ENCODE assay signal across 19 cellular contexts in the genomic region with DNA sequence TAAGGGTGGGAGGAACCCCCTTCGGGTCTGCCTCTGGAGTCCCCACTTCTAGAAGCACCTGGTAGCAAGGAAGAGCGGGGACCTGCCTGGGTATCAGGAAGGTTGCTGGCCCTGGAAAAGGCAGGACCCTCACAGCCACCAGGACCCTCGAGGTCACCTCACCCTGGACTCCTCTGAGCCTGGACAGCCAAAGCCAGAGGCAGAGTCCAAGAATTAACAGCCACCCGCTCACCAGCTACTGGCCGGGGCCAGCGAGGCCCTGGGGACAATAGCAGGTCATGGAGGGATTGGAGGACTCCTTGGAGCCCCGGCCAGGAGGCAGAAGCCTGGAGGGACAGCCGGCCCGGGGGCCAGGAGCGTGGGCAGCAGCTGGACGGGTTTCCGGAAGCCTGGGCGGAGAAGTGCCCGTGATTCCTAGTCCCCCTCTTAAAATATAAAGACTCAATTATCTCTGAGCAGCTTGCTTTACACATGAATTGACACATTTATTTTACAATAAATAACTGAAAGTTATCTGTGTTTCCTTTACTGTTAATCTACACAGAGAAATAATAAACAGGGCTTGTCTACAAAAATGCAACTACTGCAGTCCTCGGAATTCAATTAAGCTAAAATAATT. TPM values are rescaled to one million over a fixed set of nuclear protein-coding genes. Genes with fewer than 3 reads are reported as not detected.
DNase-seq lines count a peak whose midpoint lies in the region; ATAC-seq, FAIRE-seq and TF ChIP-seq lines count a peak whose summit lies in the region.
"Had no signal": no experiment of that assay in that cellular context is flagged by ENCODE, and none has a peak within 500 bp of the region (broad histone marks: within the 10 kb centered on the region; RNA-seq: fewer than 3 reads in every experiment).

No MANE protein-coding gene starts in this region.

- peaks cover 0 to 54% of the 10 kb centered on the region in 2 experiments; a peak in 2 of 4 replicates for H3K79me2 ChIP-seq in H1 (ENCODE audit: control insufficient read depth in 1 of 2, insufficient read depth in 2 of 2, low read length in 2 of 2)

- DNase-seq in activated naive CD4-positive, alpha-beta T cell treated with anti-CD3 and anti-CD28 coated beads for 36 hours: peak; percentile 11
- DNase-seq in activated naive CD4-positive, alpha-beta T cell treated with anti-CD3 and anti-CD28 coated beads, Interleukin-2, amount 50 U/mL, for 16 hours: no peak
- DNase-seq in activated T-cell treated with anti-CD3 and anti-CD28 coated beads, Interleukin-2, amount 50 U/mL, for 48 hours: peak; percentile 19 to 28
- DNase-seq in H1 (ENCODE audit: low read depth in 1 of 2, low spot score in 2 of 2) (no peak), type B pancreatic cell (ENCODE audit: extremely low spot score, unreplicated experiment) (no peak), DMS153 (lab: John Stamatoyannopoulos, UW) (no peak), RPMI8226 (no peak)
- DNase-seq: Caco-2; NCI-H2081; NCI-H510A treated with DMSO at 0.1 percent for 48 hours; pancreas; SHP77; stimulated activated CD4-positive, alpha-beta T cell treated with anti-CD3 and anti-CD28 coated beads, Interleukin-2, amount 100 ng/mL, for 24 hours had no signal

- no peaks in the 10 kb centered on the region for H3K23me2 ChIP-seq in H1 (ENCODE audit: low read depth, low read length)

- intact Hi-C loops in activated naive CD4-positive, alpha-beta T cell treated with anti-CD3 and anti-CD28 coated beads for 36 hours (cut with micrococcal nuclease): no loop called here

- TF ChIP-seq POLR2A in H1 (IDR thresholded peaks at IDR 0.05; ENCODE audit: control extremely low read depth in 1 of 2, low read depth in 2 of 2, low read length in 2 of 2): no peak

- peaks cover 94% of the 10 kb centered on the region for H3K4me1 Mint-ChIP-seq in activated naive CD4-positive, alpha-beta T cell treated with anti-CD3 and anti-CD28 coated beads for 36 hours (ENCODE audit: low read depth)
- H3K4me1 Mint-ChIP-seq in type B pancreatic cell (ENCODE audit: unreplicated experiment): peaks cover 36% of the 10 kb centered on the region

- no peak for FAIRE-seq in H1 (lab: Jason Lieb, UNC)
- FAIRE-seq: G401.6, GM12878, pancreas had no signal

- no peak for TF ChIP-seq RAD21 in H1 (IDR thresholded peaks at IDR 0.05 in 1 of 2, conservative IDR thresholded peaks at IDR 0.05 in 1 of 2; ENCODE audit: low read depth in 2 of 2, low read length in 2 of 2)

- TF ChIP-seq EP300 in H1 (IDR thresholded peaks at IDR 0.05; ENCODE audit: borderline replicate concordance in 1 of 2, low read depth in 2 of 2, low read length in 2 of 2): no peak

- no peak overlapping the region for H2AFZ ChIP-seq in H1 (ENCODE audit: low read length)
- H2AFZ ChIP-seq: GM23338 had no signal

- CTCF ChIA-PET in activated naive CD4-positive, alpha-beta T cell treated with anti-CD3 and anti-CD28 coated beads for 36 hours (lab: Charles Lee): interaction anchor here (1.2 to 2.6 kb wide), 7 partner anchors 8 to 65 kb away, joined by 3 to 10 read pairs (median 5); no protein-coding TSS in a partner anchor
- CTCF ChIA-PET in H1 (lab: Charles Lee; ENCODE audit: partially characterized antibody): interaction anchor here (1.1 to 2.7 kb wide), 5 partner anchors 8 to 66 kb away, joined by 3 to 12 read pairs (median 4); no protein-coding TSS in a partner anchor

- no peak for ATAC-seq in GM21381 (IDR thresholded peaks at IDR 0.05; ENCODE audit: unreplicated experiment)
- ATAC-seq: GM12878, pancreas had no signal

- H3K18ac ChIP-seq in H1 (ENCODE audit: extremely low read depth, low read length): peak overlapping the region; percentile 56; the same call in 1 of the 2 replicates

- no peaks in the 10 kb centered on the region for H3K36me3 ChIP-seq in H1 (ENCODE audit: control insufficient read depth in 2 of 4, insufficient read depth in 4 of 4, low read length in 3 of 4)
- H3K36me3 ChIP-seq: breast epithelium, esophagus muscularis mucosa, pancreas had no signal

- no peak overlapping the region for H3K23ac ChIP-seq in H1 (ENCODE audit: insufficient read length)

- no peak overlapping the region for H3K4me3 ChIP-seq in H1 (ENCODE audit: extremely low read depth in 1 of 4, insufficient read depth in 2 of 4, low read depth in 3 of 4, low read length in 4 of 4)
- H3K4me3 ChIP-seq: breast epithelium, esophagus muscularis mucosa, GM12878, GM23338, pancreas had no signal

- no peak overlapping the region for H2BK120ac ChIP-seq in H1 (replicated peaks; ENCODE audit: low read depth, low read length)

- no peak overlapping the region for H3K4me2 ChIP-seq in H1 (ENCODE audit: insufficient read depth in 1 of 2, low read depth in 2 of 2, low read length in 2 of 2)
- H3K4me2 ChIP-seq: GM23338 had no signal

- no peaks in the 10 kb centered on the region for H3K27me3 Mint-ChIP-seq in activated naive CD4-positive, alpha-beta T cell treated with anti-CD3 and anti-CD28 coated beads for 36 hours (ENCODE audit: low read depth)
- H3K27me3 Mint-ChIP-seq in type B pancreatic cell: peaks cover 9% of the 10 kb centered on the region

- no peak overlapping the region for H4K91ac ChIP-seq in H1 (replicated peaks; ENCODE audit: insufficient read length, low read length)

- H3K4me1 ChIP-seq in H1 (replicated peaks in 1 of 4; ENCODE audit: control insufficient read depth in 3 of 4, insufficient read depth in 4 of 4, low read length in 3 of 4): peaks cover 9 to 35% (median 19%) of the 10 kb centered on the region in 4 experiments
- H3K4me1 ChIP-seq: breast epithelium, Caco-2, esophagus muscularis mucosa, pancreas had no signal

- H2BK5ac ChIP-seq in H1 (ENCODE audit: low read depth, low read length): no peak overlapping the region

- no peaks in the 10 kb centered on the region for H3K27me3 ChIP-seq in H1 (replicated peaks in 1 of 4; ENCODE audit: control insufficient read depth in 3 of 4, extremely low read depth in 1 of 4, insufficient read depth in 3 of 4, low read length in 3 of 4)

- no peak overlapping the region for H3K56ac ChIP-seq in H1 (replicated peaks; ENCODE audit: insufficient read length, low read depth, low read length)

- no peak overlapping the region for H2BK12ac ChIP-seq in H1 (ENCODE audit: low read depth, low read length)

- H2BK20ac ChIP-seq in H1 (ENCODE audit: low read length): no peak overlapping the region

- H3K14ac ChIP-seq in H1 (ENCODE audit: insufficient read length): no peak overlapping the region

- 86% methylated on average over 14 of the region's 15 CpGs; no CpG with 5 or more reads in 1 of the 2 experiments for WGBS in H1 (ENCODE audit: extremely low coverage in 1 of 2, insufficient coverage in 1 of 2, insufficient read length in 1 of 2, insufficient replicate concordance in 2 of 2, low coverage in 1 of 2, low lambda C conversion rate in 2 of 2, missing lambda C conversion rate in 1 of 2), 2 experiments

- H3K9me3 ChIP-seq in H1 (ENCODE audit: insufficient read depth in 2 of 2, low read depth in 1 of 2, low read length in 1 of 2): no peaks in the 10 kb centered on the region
- H3K9me3 ChIP-seq: breast epithelium, Caco-2, esophagus muscularis mucosa, pancreas had no signal

- peaks cover 77% of the 10 kb centered on the region for H3K36me3 Mint-ChIP-seq in activated naive CD4-positive, alpha-beta T cell treated with anti-CD3 and anti-CD28 coated beads for 36 hours (ENCODE audit: low read depth)
- H3K36me3 Mint-ChIP-seq in type B pancreatic cell: peaks cover 3% of the 10 kb centered on the region

- H2AK5ac ChIP-seq in H1 (ENCODE audit: low read depth, low read length): no peak overlapping the region; the same call in 1 of the 2 replicates

- H3K4me3 Mint-ChIP-seq in activated naive CD4-positive, alpha-beta T cell treated with anti-CD3 and anti-CD28 coated beads for 36 hours: peak overlapping the region; percentile 68
- peak overlapping the region; percentile 14 for H3K4me3 Mint-ChIP-seq in type B pancreatic cell
- H3K4me3 Mint-ChIP-seq: GM23338 had no signal

- POLR2A ChIA-PET in H1 (lab: Charles Lee; ENCODE audit: partially characterized antibody): interaction anchor here (1.2 to 2.4 kb wide), 2 partner anchors 13 to 14 kb away, joined by 3 to 8 read pairs; no protein-coding TSS in a partner anchor

- 0 out of 2 replicates have a peak overlapping the region, but pooled peaks have one; percentile 8 for H2BK15ac ChIP-seq in H1 (ENCODE audit: low read length)

- H4K5ac ChIP-seq in H1 (ENCODE audit: insufficient read length, low read depth, low read length): no peak overlapping the region

- no peak overlapping the region for H3K9ac ChIP-seq in H1 (replicated peaks in 1 of 4; ENCODE audit: extremely low read depth in 1 of 4, low read depth in 3 of 4, low read length in 3 of 4)

- H3K4ac ChIP-seq in H1 (replicated peaks; ENCODE audit: insufficient read length, low read depth, low read length): no peak overlapping the region

- H4K20me1 ChIP-seq in H1 (replicated peaks in 1 of 2; ENCODE audit: control insufficient read depth in 1 of 2, insufficient read depth in 2 of 2, low read length in 2 of 2): no peaks in the 10 kb centered on the region

- H4K8ac ChIP-seq in H1 (ENCODE audit: extremely low read depth, insufficient read depth, low read length): no peak overlapping the region

- no peak overlapping the region for H3K27ac ChIP-seq in H1 (ENCODE audit: low read depth, low read length)
- H3K27ac ChIP-seq: breast epithelium, esophagus muscularis mucosa, pancreas had no signal

- TF ChIP-seq CTCF in H1 (IDR thresholded peaks at IDR 0.05; ENCODE audit: control extremely low read depth in 1 of 3, insufficient read depth in 1 of 3, low read depth in 1 of 3, low read length in 3 of 3) (no peak), type B pancreatic cell (conservative IDR thresholded peaks at IDR 0.05) (no peak)

- H3K27ac Mint-ChIP-seq in activated naive CD4-positive, alpha-beta T cell treated with anti-CD3 and anti-CD28 coated beads for 36 hours: peak overlapping the region; percentile 95
- no peak overlapping the region for H3K27ac Mint-ChIP-seq in type B pancreatic cell
- H3K27ac Mint-ChIP-seq: GM23338 had no signal

- peaks cover 14% of the 10 kb centered on the region for H3K79me1 ChIP-seq in H1 (ENCODE audit: low read depth, low read length)

- H3K9me3 Mint-ChIP-seq in activated naive CD4-positive, alpha-beta T cell treated with anti-CD3 and anti-CD28 coated beads for 36 hours: no peaks in the 10 kb centered on the region
- H3K9me3 Mint-ChIP-seq in type B pancreatic cell: no peaks in the 10 kb centered on the region
- H3K9me3 Mint-ChIP-seq: GM23338 had no signal

RNA-seq across cellular contexts. Expression of gene BCL11B, which starts 17.5 kb away (rescaled TPM):
- 10 to 100 TPM; 71.7 to 71.9 TPM for total RNA-seq in activated naive CD4-positive, alpha-beta T cell treated with anti-CD3 and anti-CD28 coated beads for 36 hours
- 5.9 TPM in 2 replicates for total RNA-seq in H1 (2021; fragmentation: NEBNext Ultra II Directional; extraction: Animal tissue kit (Norgen Biotek cat#: 25700))
- 0.63 and 0.80 TPM in 2 replicates for polyA plus RNA-seq in H1 (2011; rRNA removed)
- polyA plus RNA-seq in H1 (2011; cell fraction: cytosol; rRNA removed): 0.85 TPM
- polyA plus RNA-seq in H1 (2011; cell fraction: nucleus; rRNA removed): 1.5 TPM
- polyA plus RNA-seq in H1 (2012, experiment 1 of 2): 1.1 to 2.2 TPM (median 1.2 TPM) in 4 replicates
- polyA plus RNA-seq in H1 (2012, experiment 2 of 2): 0.22 TPM
- 2.1 TPM for polyA plus RNA-seq in H1 (2013, experiment 1 of 2)
- polyA plus RNA-seq in H1 (2013, experiment 2 of 2): 2.1 TPM
- polyA minus RNA-seq in H1 (2011; rRNA and poly(A)+ RNA removed): 1.7 and 1.9 TPM in 2 replicates
- polyA minus RNA-seq in H1 (2011; cell fraction: cytosol; rRNA and poly(A)+ RNA removed): 3.2 TPM
- polyA minus RNA-seq in H1 (2011; cell fraction: nucleus; rRNA and poly(A)+ RNA removed): 4.1 TPM
- total RNA-seq in type B pancreatic cell (ENCODE audit: low replicate concordance): 11.4 and 32.0 TPM in 2 replicates

Comparison
In these comparisons a context has a peak if more than half of its experiments do, and no peak if none do; other contexts are left out.
1. DNase-seq: peak in activated naive CD4-positive, alpha-beta T cell treated with anti-CD3 and anti-CD28 coated beads for 36 hours (single experiment) and activated T-cell treated with anti-CD3 and anti-CD28 coated beads, Interleukin-2, amount 50 U/mL, for 48 hours (2 of 2); none in activated naive CD4-positive, alpha-beta T cell treated with anti-CD3 and anti-CD28 coated beads, Interleukin-2, amount 50 U/mL, for 16 hours (single experiment), H1 (0 of 2), type B pancreatic cell (single experiment), DMS153 (single experiment) and RPMI8226 (single experiment).